In genomic region chr16:48959747-48960146, GRCh38 we compare ENCODE assay signal across 3 cellular contexts.
TF ChIP-seq lines count a peak whose summit lies in the region.

No MANE protein-coding gene starts in this region.

TF ChIP-seq in HepG2, 621 proteins besides CTCF, POLR2A, EP300 and RAD21:
- TF ChIP-seq MAFK (conservative IDR thresholded peaks at IDR 0.05 in 1 of 2, IDR thresholded peaks at IDR 0.05 in 1 of 2; ENCODE audit: low read length in 2 of 2) (peak; percentile 100), MAFF (IDR thresholded peaks at IDR 0.05; ENCODE audit: low read depth, low read length) (peak; percentile 100), MAFG (CRISPR knock-in tag; IDR thresholded peaks at IDR 0.05) (peak; percentile 68; the same call in 1 of the 2 replicates), GABPA (IDR thresholded peaks at IDR 0.05; ENCODE audit: low read depth, low read length) (no peak), GABPA (CRISPR knock-in tag; IDR thresholded peaks at IDR 0.05; ENCODE audit: low read depth) (no peak), ZNF432 (CRISPR knock-in tag; IDR thresholded peaks at IDR 0.05; ENCODE audit: borderline replicate concordance) (no peak)

TF ChIP-seq in HCT116, 20 proteins besides CTCF, POLR2A, EP300 and RAD21:
- TF ChIP-seq CBX3 (IDR thresholded peaks at IDR 0.05; ENCODE audit: low read depth) (no peak), EZH2 (IDR thresholded peaks at IDR 0.05) (no peak), ZFX (IDR thresholded peaks at IDR 0.05) (no peak), ZNF274 (IDR thresholded peaks at IDR 0.05; ENCODE audit: low read depth, low read length) (no peak), SRF (IDR thresholded peaks at IDR 0.05; ENCODE audit: low read depth) (no peak), JUND (IDR thresholded peaks at IDR 0.05) (no peak), CEBPB (IDR thresholded peaks at IDR 0.05; ENCODE audit: low read depth) (no peak), YY1 (IDR thresholded peaks at IDR 0.05; ENCODE audit: extremely low read depth, insufficient replicate concordance, low read depth, low read length) (no peak), ZBTB33 (IDR thresholded peaks at IDR 0.05; ENCODE audit: extremely low read depth, insufficient replicate concordance, low read length) (no peak), REST (IDR thresholded peaks at IDR 0.05; ENCODE audit: low read depth) (no peak), SP1 (IDR thresholded peaks at IDR 0.05; ENCODE audit: low read depth) (no peak), MAX (IDR thresholded peaks at IDR 0.05) (no peak), EGR1 (IDR thresholded peaks at IDR 0.05; ENCODE audit: low read depth) (no peak), SIN3A (IDR thresholded peaks at IDR 0.05; ENCODE audit: low read depth) (no peak), ELF1 (IDR thresholded peaks at IDR 0.05; ENCODE audit: borderline replicate concordance, low read depth) (no peak), POLR2AphosphoS5 (IDR thresholded peaks at IDR 0.05; ENCODE audit: low read depth, low read length) (no peak), TCF7L2 (IDR thresholded peaks at IDR 0.05; ENCODE audit: borderline replicate concordance, extremely low read depth, insufficient read depth, insufficient read length) (no peak)

TF ChIP-seq in H1, 55 proteins besides CTCF, POLR2A, EP300 and RAD21:
- TF ChIP-seq EZH2 (IDR thresholded peaks at IDR 0.05; ENCODE audit: low read depth, low read length, severe bottlenecking): no peak
- TF ChIP-seq MAFK (IDR thresholded peaks at IDR 0.05; ENCODE audit: low read depth, low read length): peak; percentile 98
